In the genomic region with DNA sequence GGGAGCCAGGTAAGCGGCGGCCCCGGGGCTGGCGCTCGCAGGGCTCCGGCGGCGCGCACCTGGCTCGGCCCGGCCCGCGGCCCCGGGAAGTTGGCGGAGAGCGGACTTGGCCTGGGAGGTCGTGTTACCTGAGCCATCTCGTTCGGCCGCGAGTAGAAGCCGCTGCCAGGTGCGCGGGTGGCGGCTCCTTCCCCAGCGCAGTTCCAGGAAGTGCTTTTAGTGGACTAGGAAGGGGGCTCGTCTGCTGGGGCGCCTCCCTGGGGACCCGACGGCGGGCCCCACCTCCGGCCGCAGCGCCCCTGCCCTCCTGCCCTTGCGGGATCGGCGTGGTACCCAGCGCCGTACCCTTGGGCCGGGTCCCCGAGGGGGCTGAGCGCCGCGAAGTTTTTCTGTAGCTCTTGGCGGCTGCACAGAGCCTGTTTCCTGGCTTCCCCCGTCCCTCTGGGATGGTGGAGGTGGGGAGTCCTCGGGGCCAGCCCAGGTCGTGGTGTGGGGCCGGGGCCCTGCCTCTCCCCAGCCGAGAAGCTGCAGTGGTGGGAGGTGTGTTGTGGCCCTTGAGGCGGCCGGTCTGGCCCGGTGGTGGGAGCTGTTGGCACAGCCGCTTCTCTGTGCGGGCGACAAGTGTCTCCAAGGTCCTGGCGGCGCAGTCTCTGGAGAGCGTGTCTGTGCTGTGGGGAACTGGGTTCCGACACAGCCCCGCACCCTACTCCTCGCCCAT, we compare ENCODE assay signal across 8 cellular contexts.
DNase-seq lines count a peak whose midpoint lies in the region; ATAC-seq lines count a peak whose summit lies in the region.

No MANE protein-coding gene starts in this region.

- H3K9me3 ChIP-seq in NT2/D1 (ENCODE audit: insufficient read depth, low read length) (no peaks in the 10 kb centered on the region), mucosa of rectum (ENCODE audit: control insufficient read depth in 2 of 2, low read length in 2 of 2) (no peaks in the 10 kb centered on the region)

- H3K4me3 Mint-ChIP-seq in dendritic cell treated with granulocyte-macrophage colony-stimulating factor and Interleukin-4, amounts not matched to agents 40 ng/mL and 50 ng/mL, for 4 days: peak overlapping the region; percentile 80

- ATAC-seq in GM18858 (IDR thresholded peaks at IDR 0.05; ENCODE audit: unreplicated experiment) (peak; percentile 5), HG02763 (IDR thresholded peaks at IDR 0.05; ENCODE audit: unreplicated experiment) (peak; percentile 8), GM21786 (IDR thresholded peaks at IDR 0.05; ENCODE audit: unreplicated experiment) (no peak)

- intact Hi-C loops in dendritic cell treated with granulocyte-macrophage colony-stimulating factor and Interleukin-4, amounts not matched to agents 40 ng/mL and 50 ng/mL, for 4 days (cut with micrococcal nuclease): no loop called here

- no peaks in the 10 kb centered on the region for H3K36me3 Mint-ChIP-seq in dendritic cell treated with granulocyte-macrophage colony-stimulating factor and Interleukin-4, amounts not matched to agents 40 ng/mL and 50 ng/mL, for 4 days (ENCODE audit: low read depth)

- H3K27me3 ChIP-seq in NT2/D1 (ENCODE audit: insufficient read depth, insufficient read length) (peaks cover 20% of the 10 kb centered on the region), mucosa of rectum (ENCODE audit: control insufficient read depth in 2 of 2, insufficient read depth in 2 of 2, low read length in 2 of 2) (no peaks in the 10 kb centered on the region)

- H3K27ac ChIP-seq in mucosa of rectum (ENCODE audit: low read depth in 2 of 2, low read length in 2 of 2): peak overlapping the region; percentile 88 to 92

- H3K4me1 ChIP-seq in NT2/D1 (ENCODE audit: insufficient read depth, insufficient read length) (peaks cover 12% of the 10 kb centered on the region), mucosa of rectum (ENCODE audit: control insufficient read depth in 2 of 2, insufficient read depth in 2 of 2, low read length in 2 of 2) (peaks cover 51 to 54% of the 10 kb centered on the region in 2 donors)

- peak overlapping the region; percentile 74 for H3K27ac Mint-ChIP-seq in dendritic cell treated with granulocyte-macrophage colony-stimulating factor and Interleukin-4, amounts not matched to agents 40 ng/mL and 50 ng/mL, for 4 days

- H3K9ac ChIP-seq in NT2/D1 (ENCODE audit: insufficient read length, low read depth) (peak overlapping the region; percentile 77), mucosa of rectum (ENCODE audit: low read depth in 1 of 2, low read length in 2 of 2) (peak overlapping the region; percentile 84 to 92)

- H3K9me3 Mint-ChIP-seq in dendritic cell treated with granulocyte-macrophage colony-stimulating factor and Interleukin-4, amounts not matched to agents 40 ng/mL and 50 ng/mL, for 4 days: no peaks in the 10 kb centered on the region

- peaks cover 14% of the 10 kb centered on the region for H3K27me3 Mint-ChIP-seq in dendritic cell treated with granulocyte-macrophage colony-stimulating factor and Interleukin-4, amounts not matched to agents 40 ng/mL and 50 ng/mL, for 4 days

- DNase-seq in NT2/D1 (ENCODE audit: low read depth, low spot score): no peak
- DNase-seq in COLO829 (ENCODE audit: low spot score): no peak
- no peak for DNase-seq in NCI-H226

- H3K4me3 ChIP-seq in NT2/D1 (ENCODE audit: insufficient read length, low read depth) (peak overlapping the region; percentile 58), mucosa of rectum (ENCODE audit: low read length in 2 of 2) (peak overlapping the region; percentile 72 to 79)

- H3K36me3 ChIP-seq in NT2/D1 (ENCODE audit: insufficient read depth, insufficient read length, low read length) (no peaks in the 10 kb centered on the region), mucosa of rectum (ENCODE audit: control insufficient read depth in 2 of 2, insufficient read depth in 2 of 2, low read length in 2 of 2) (no peaks in the 10 kb centered on the region)

- H3K4me1 Mint-ChIP-seq in dendritic cell treated with granulocyte-macrophage colony-stimulating factor and Interleukin-4, amounts not matched to agents 40 ng/mL and 50 ng/mL, for 4 days (ENCODE audit: low read depth): peaks cover 62% of the 10 kb centered on the region
